2 cellular contexts compared by ENCODE assay signal in the genomic region with DNA sequence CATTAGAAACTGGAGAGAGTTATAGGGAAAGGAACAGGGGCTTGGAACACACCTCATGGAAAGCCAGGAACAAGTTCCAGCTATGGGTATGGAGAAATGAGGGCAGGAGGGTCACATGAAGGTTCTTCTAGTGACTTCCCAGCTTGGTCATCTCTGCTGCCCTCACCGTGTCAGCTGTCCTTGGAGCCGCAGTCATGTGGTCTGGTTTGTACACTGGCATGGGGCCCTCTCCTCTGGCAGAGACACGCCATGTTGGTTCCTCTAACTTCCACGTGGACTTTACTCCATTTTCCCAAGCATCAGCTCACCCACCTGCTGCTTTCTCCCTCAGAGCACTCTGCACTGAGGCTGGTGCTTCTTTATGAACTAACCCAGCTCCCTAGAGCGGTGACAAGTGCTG.
TF ChIP-seq lines count a peak whose summit lies in the region.

No MANE protein-coding gene starts in this region.

TF ChIP-seq in liver, 16 proteins besides CTCF, POLR2A, EP300 and RAD21:
- TF ChIP-seq, protein P1, sequence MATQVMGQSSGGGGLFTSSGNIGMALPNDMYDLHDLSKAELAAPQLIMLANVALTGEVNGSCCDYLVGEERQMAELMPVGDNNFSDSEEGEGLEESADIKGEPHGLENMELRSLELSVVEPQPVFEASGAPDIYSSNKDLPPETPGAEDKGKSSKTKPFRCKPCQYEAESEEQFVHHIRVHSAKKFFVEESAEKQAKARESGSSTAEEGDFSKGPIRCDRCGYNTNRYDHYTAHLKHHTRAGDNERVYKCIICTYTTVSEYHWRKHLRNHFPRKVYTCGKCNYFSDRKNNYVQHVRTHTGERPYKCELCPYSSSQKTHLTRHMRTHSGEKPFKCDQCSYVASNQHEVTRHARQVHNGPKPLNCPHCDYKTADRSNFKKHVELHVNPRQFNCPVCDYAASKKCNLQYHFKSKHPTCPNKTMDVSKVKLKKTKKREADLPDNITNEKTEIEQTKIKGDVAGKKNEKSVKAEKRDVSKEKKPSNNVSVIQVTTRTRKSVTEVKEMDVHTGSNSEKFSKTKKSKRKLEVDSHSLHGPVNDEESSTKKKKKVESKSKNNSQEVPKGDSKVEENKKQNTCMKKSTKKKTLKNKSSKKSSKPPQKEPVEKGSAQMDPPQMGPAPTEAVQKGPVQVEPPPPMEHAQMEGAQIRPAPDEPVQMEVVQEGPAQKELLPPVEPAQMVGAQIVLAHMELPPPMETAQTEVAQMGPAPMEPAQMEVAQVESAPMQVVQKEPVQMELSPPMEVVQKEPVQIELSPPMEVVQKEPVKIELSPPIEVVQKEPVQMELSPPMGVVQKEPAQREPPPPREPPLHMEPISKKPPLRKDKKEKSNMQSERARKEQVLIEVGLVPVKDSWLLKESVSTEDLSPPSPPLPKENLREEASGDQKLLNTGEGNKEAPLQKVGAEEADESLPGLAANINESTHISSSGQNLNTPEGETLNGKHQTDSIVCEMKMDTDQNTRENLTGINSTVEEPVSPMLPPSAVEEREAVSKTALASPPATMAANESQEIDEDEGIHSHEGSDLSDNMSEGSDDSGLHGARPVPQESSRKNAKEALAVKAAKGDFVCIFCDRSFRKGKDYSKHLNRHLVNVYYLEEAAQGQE (IDR thresholded peaks at IDR 0.05) = no peak
- TF ChIP-seq MAX (IDR thresholded peaks at IDR 0.05) (peak; percentile 63), HNF4A (conservative IDR thresholded peaks at IDR 0.05) (peak in 1 of 2 donors; percentile 32), FOXA1 (IDR thresholded peaks at IDR 0.05) (no peak), YY1 (IDR thresholded peaks at IDR 0.05) (peak; percentile 90)

TF ChIP-seq in HepG2, 621 proteins besides CTCF, POLR2A, EP300 and RAD21:
- no peak for TF ChIP-seq ATF6 (CRISPR knock-in tag; conservative IDR thresholded peaks at IDR 0.05)
- TF ChIP-seq SIN3A (IDR thresholded peaks at IDR 0.05; ENCODE audit: borderline replicate concordance, low read depth, low read length) = no peak
- TF ChIP-seq RNF2 (conservative IDR thresholded peaks at IDR 0.05; ENCODE audit: low read depth) = no peak
- no peak for TF ChIP-seq SRF (IDR thresholded peaks at IDR 0.05; ENCODE audit: low read depth, low read length)
- TF ChIP-seq ZFY (CRISPR knock-in tag; IDR thresholded peaks at IDR 0.05) = no peak
- TF ChIP-seq CAMTA2 (CRISPR knock-in tag; IDR thresholded peaks at IDR 0.05; ENCODE audit: borderline replicate concordance) = no peak
- no peak for TF ChIP-seq MEF2D (CRISPR knock-in tag; IDR thresholded peaks at IDR 0.05)
- no peak for TF ChIP-seq MYPOP (CRISPR knock-in tag; IDR thresholded peaks at IDR 0.05)
- TF ChIP-seq, protein P2, sequence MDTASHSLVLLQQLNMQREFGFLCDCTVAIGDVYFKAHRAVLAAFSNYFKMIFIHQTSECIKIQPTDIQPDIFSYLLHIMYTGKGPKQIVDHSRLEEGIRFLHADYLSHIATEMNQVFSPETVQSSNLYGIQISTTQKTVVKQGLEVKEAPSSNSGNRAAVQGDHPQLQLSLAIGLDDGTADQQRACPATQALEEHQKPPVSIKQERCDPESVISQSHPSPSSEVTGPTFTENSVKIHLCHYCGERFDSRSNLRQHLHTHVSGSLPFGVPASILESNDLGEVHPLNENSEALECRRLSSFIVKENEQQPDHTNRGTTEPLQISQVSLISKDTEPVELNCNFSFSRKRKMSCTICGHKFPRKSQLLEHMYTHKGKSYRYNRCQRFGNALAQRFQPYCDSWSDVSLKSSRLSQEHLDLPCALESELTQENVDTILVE (CRISPR knock-in tag; IDR thresholded peaks at IDR 0.05) = no peak
- no peak for TF ChIP-seq ZNF746 (CRISPR knock-in tag; IDR thresholded peaks at IDR 0.05)
